In genomic region chr10:126777726-126778125, GRCh38 we compare ENCODE assay signal across 23 cellular contexts.
"Had no signal": no experiment of that assay in that cellular context is flagged by ENCODE, and none has a peak within 500 bp of the region (broad histone marks: within the 10 kb centered on the region; RNA-seq: fewer than 3 reads in every experiment).

No MANE protein-coding gene starts in this region.

- H3K36me3 ChIP-seq: esophagus squamous epithelium, prostate gland, right atrium auricular region, sigmoid colon, spleen, transverse colon had no signal

- ATAC-seq: effector memory CD8-positive, alpha-beta T cell; left lobe of liver; mucosa of descending colon; natural killer cell treated with Interleukin-12 subunit alpha and Interleukin-12 subunit beta and Interleukin-15 and Interleukin-18, amount 100 ng/mL, for 72 hours; stimulated activated naive B cell treated with anti-CD40 and anti-IgM and Interleukin-4, amounts not matched to agents 10 μg/mL and 1 μg/mL and 100 μg/mL, for 72 hours had no signal

- H3K4me3 ChIP-seq: esophagus squamous epithelium, lung, mucosa of descending colon, prostate gland, right atrium auricular region, sigmoid colon, spleen, transverse colon had no signal

- H3K27ac ChIP-seq: esophagus squamous epithelium, parathyroid adenoma, prostate gland, right atrium auricular region, sigmoid colon, spleen, transverse colon had no signal

- H2AFZ ChIP-seq: parathyroid adenoma had no signal

- H3K9ac ChIP-seq: parathyroid adenoma had no signal

- H3K4me1 ChIP-seq: esophagus squamous epithelium, parathyroid adenoma, prostate gland, right atrium auricular region, sigmoid colon, spleen, transverse colon had no signal

- H3K36me3 Mint-ChIP-seq: memory B cell; mesothelial cell of epicardium; naive B cell; natural killer cell treated with Interleukin-12 subunit alpha and Interleukin-12 subunit beta and Interleukin-15 and Interleukin-18, amount 100 ng/mL, for 72 hours; stimulated activated naive B cell treated with anti-CD40 and anti-IgM and Interleukin-4, amounts not matched to agents 10 μg/mL and 1 μg/mL and 100 μg/mL, for 72 hours had no signal

- H3K27me3 ChIP-seq: esophagus squamous epithelium, right atrium auricular region, sigmoid colon, spleen, transverse colon had no signal

- H3K79me2 ChIP-seq: parathyroid adenoma had no signal

- H3K4me1 Mint-ChIP-seq: memory B cell; naive B cell; stimulated activated naive B cell treated with anti-CD40 and anti-IgM and Interleukin-4, amounts not matched to agents 10 μg/mL and 1 μg/mL and 100 μg/mL, for 72 hours had no signal

- H3K9me3 ChIP-seq: esophagus squamous epithelium, mucosa of descending colon, prostate gland, right atrium auricular region, sigmoid colon, spleen, transverse colon had no signal

- H3K9me3 Mint-ChIP-seq: effector memory CD8-positive, alpha-beta T cell; memory B cell; natural killer cell treated with Interleukin-12 subunit alpha and Interleukin-12 subunit beta and Interleukin-15 and Interleukin-18, amount 100 ng/mL, for 72 hours; neural crest cell; stimulated activated naive B cell treated with anti-CD40 and anti-IgM and Interleukin-4, amounts not matched to agents 10 μg/mL and 1 μg/mL and 100 μg/mL, for 72 hours; stimulated activated naive CD8-positive, alpha-beta T cell treated with anti-CD3 and anti-CD28 coated beads, Interleukin-15, Interleukin-2, amounts not matched to agents 100 ng/mL and 50 ng/mL, for 24 hours had no signal

- H3K4me3 Mint-ChIP-seq: effector memory CD8-positive, alpha-beta T cell; memory B cell; mesothelial cell of epicardium; naive B cell; natural killer cell treated with Interleukin-12 subunit alpha and Interleukin-12 subunit beta and Interleukin-15 and Interleukin-18, amount 100 ng/mL, for 72 hours; neural crest cell; stimulated activated naive B cell treated with anti-CD40 and anti-IgM and Interleukin-4, amounts not matched to agents 10 μg/mL and 1 μg/mL and 100 μg/mL, for 72 hours; stimulated activated naive CD8-positive, alpha-beta T cell treated with anti-CD3 and anti-CD28 coated beads, Interleukin-15, Interleukin-2, amounts not matched to agents 100 ng/mL and 50 ng/mL, for 24 hours had no signal

- H3K27me3 Mint-ChIP-seq: effector memory CD8-positive, alpha-beta T cell; memory B cell; naive B cell; natural killer cell treated with Interleukin-12 subunit alpha and Interleukin-12 subunit beta and Interleukin-15 and Interleukin-18, amount 100 ng/mL, for 72 hours; stimulated activated naive B cell treated with anti-CD40 and anti-IgM and Interleukin-4, amounts not matched to agents 10 μg/mL and 1 μg/mL and 100 μg/mL, for 72 hours; stimulated activated naive CD8-positive, alpha-beta T cell treated with anti-CD3 and anti-CD28 coated beads, Interleukin-15, Interleukin-2, amounts not matched to agents 100 ng/mL and 50 ng/mL, for 24 hours had no signal

- H3K27ac Mint-ChIP-seq: effector memory CD8-positive, alpha-beta T cell; memory B cell; mesothelial cell of epicardium; naive B cell; natural killer cell treated with Interleukin-12 subunit alpha and Interleukin-12 subunit beta and Interleukin-15 and Interleukin-18, amount 100 ng/mL, for 72 hours; stimulated activated naive B cell treated with anti-CD40 and anti-IgM and Interleukin-4, amounts not matched to agents 10 μg/mL and 1 μg/mL and 100 μg/mL, for 72 hours; stimulated activated naive CD8-positive, alpha-beta T cell treated with anti-CD3 and anti-CD28 coated beads, Interleukin-15, Interleukin-2, amounts not matched to agents 100 ng/mL and 50 ng/mL, for 24 hours had no signal

- DNase-seq: cerebellar nuclear complex; cortex of kidney; effector memory CD8-positive, alpha-beta T cell; erythroblast; esophagus squamous epithelium; hypothalamus; kidney; mucosa of descending colon; naive B cell; sigmoid colon; spleen; stimulated activated naive B cell treated with anti-CD40 and anti-IgM and Interleukin-4, amounts not matched to agents 10 μg/mL and 1 μg/mL and 100 μg/mL, for 72 hours; transverse colon had no signal
